Comparison of ENCODE assay signal across 27 cellular contexts in genomic region chrX:53639257-53639656, GRCh38. TPM values are rescaled to one million over a fixed set of nuclear protein-coding genes. Genes with fewer than 3 reads are reported as not detected.
DNase-seq lines count a peak whose midpoint lies in the region; ATAC-seq, FAIRE-seq and TF ChIP-seq lines count a peak whose summit lies in the region.
"Had no signal": no experiment of that assay in that cellular context is flagged by ENCODE, and none has a peak within 500 bp of the region (broad histone marks: within the 10 kb centered on the region; RNA-seq: fewer than 3 reads in every experiment).

No MANE protein-coding gene starts in this region.

- H3K27me3 Mint-ChIP-seq in activated naive CD8-positive, alpha-beta T cell treated with anti-CD3 and anti-CD28 coated beads for 36 hours = no peaks in the 10 kb centered on the region
- H3K27me3 Mint-ChIP-seq: CD4-positive, alpha-beta memory T cell; CD4-positive, CD25-positive, alpha-beta regulatory T cell had no signal

- H3K27me3 ChIP-seq in SK-N-SH (ENCODE audit: insufficient read depth) = no peaks in the 10 kb centered on the region
- no peaks in the 10 kb centered on the region for H3K27me3 ChIP-seq in K562 (ENCODE audit: control insufficient read depth in 2 of 2, insufficient read depth in 2 of 2, low read length in 2 of 2)
- H3K27me3 ChIP-seq: BE2C had no signal

- H3K9ac ChIP-seq in SK-N-SH = no peak overlapping the region
- H3K9ac ChIP-seq in K562 (ENCODE audit: insufficient read depth in 1 of 2, low read depth in 2 of 2, low read length in 2 of 2) = no peak overlapping the region
- H3K9ac ChIP-seq: BLaER1 had no signal

- no peaks in the 10 kb centered on the region for H4K20me1 ChIP-seq in SK-N-SH (ENCODE audit: insufficient read depth)
- H4K20me1 ChIP-seq in K562 (replicated peaks; ENCODE audit: control insufficient read depth, insufficient read depth, low read length) = 0 out of 2 replicates have a peak, but pooled peaks cover 4% of the 10 kb centered on the region

- H2AFZ ChIP-seq in SK-N-SH (ENCODE audit: low read depth) (no peak overlapping the region), K562 (ENCODE audit: low read depth, low read length) (no peak overlapping the region)

- peaks cover 4% of the 10 kb centered on the region for H3K4me1 Mint-ChIP-seq in activated naive CD8-positive, alpha-beta T cell treated with anti-CD3 and anti-CD28 coated beads for 36 hours
- H3K4me1 Mint-ChIP-seq: CD14-positive monocyte had no signal

- H3K27ac ChIP-seq in SK-N-SH (ENCODE audit: low read depth in 2 of 2, low read length in 1 of 2) (no peak overlapping the region), K562 (ENCODE audit: extremely low read depth, low read depth, low read length) (no peak overlapping the region)
- H3K27ac ChIP-seq: 22Rv1, A549, BLaER1 had no signal

- no peaks in the 10 kb centered on the region for H3K9me2 ChIP-seq in SK-N-SH

- no peak overlapping the region for H3K4me3 ChIP-seq in SK-N-SH (ENCODE audit: low read depth in 2 of 2, low read length in 1 of 2)
- H3K4me3 ChIP-seq in K562 = no peak overlapping the region
- H3K4me3 ChIP-seq: A549, BLaER1, GM12878 had no signal

- H3K36me3 ChIP-seq in SK-N-SH (replicated peaks in 1 of 2; ENCODE audit: control insufficient read depth in 1 of 2, insufficient read depth in 2 of 2, low read length in 1 of 2) (peaks cover 44 to 55% of the 10 kb centered on the region in 2 experiments), K562 (ENCODE audit: control insufficient read depth, insufficient read depth, low read length) (peaks cover 83% of the 10 kb centered on the region)

- no peak overlapping the region for H3K27ac Mint-ChIP-seq in activated naive CD8-positive, alpha-beta T cell treated with anti-CD3 and anti-CD28 coated beads for 36 hours
- H3K27ac Mint-ChIP-seq: CD14-positive monocyte; CD4-positive, alpha-beta memory T cell; CD4-positive, CD25-positive, alpha-beta regulatory T cell had no signal

- FAIRE-seq in K562 (lab: Jason Lieb, UNC) = no peak
- peak; percentile 86 for FAIRE-seq in islet of Langerhans (lab: Jason Lieb, UNC)
- FAIRE-seq: GM12878, GM12892, GM18507 had no signal

- no peaks in the 10 kb centered on the region for H3K9me1 ChIP-seq in K562 (ENCODE audit: control insufficient read depth, insufficient read depth, low read length)

- peaks cover 41% of the 10 kb centered on the region for H3K36me3 Mint-ChIP-seq in activated naive CD8-positive, alpha-beta T cell treated with anti-CD3 and anti-CD28 coated beads for 36 hours

- TF ChIP-seq RAD21 in SK-N-SH (IDR thresholded peaks at IDR 0.05; ENCODE audit: low read length) = no peak
- no peak for TF ChIP-seq RAD21 in K562 (CRISPR knock-in tag; conservative IDR thresholded peaks at IDR 0.05 in 1 of 2, IDR thresholded peaks at IDR 0.05 in 1 of 2)

- intact Hi-C loops in K562 (cut with micrococcal nuclease) = no loop called here

- DNase-seq in SK-N-SH (no peak), K562 (ENCODE audit: extremely low read depth in 1 of 4, low spot score in 3 of 4) (no peak), AML-193 (lab: John Stamatoyannopoulos, UW) (no peak)
- DNase-seq in activated naive CD8-positive, alpha-beta T cell treated with anti-CD3 and anti-CD28 coated beads for 36 hours = no peak
- no peak for DNase-seq in stimulated activated CD4-positive, alpha-beta T cell treated with anti-CD3 and anti-CD28 coated beads, Interleukin-4, amount 100 ng/mL, for 4 hours
- DNase-seq: BE2C; C1 segment of cervical spinal cord; CD4-positive, alpha-beta memory T cell; CD4-positive, CD25-positive, alpha-beta regulatory T cell; CD8-positive, alpha-beta memory T cell; COR-L47; DMS 273 treated with DMSO at 0.1 percent for 48 hours; DMS153; DMS53; DMS79; DND-41; EL; GDM1 had no signal

- POLR2A ChIA-PET in SK-N-SH (lab: Yijun Ruan, JAX) (no interaction called here), K562 (lab: Yijun Ruan, JAX) (no interaction called here)

- no peaks in the 10 kb centered on the region for H3K9me3 ChIP-seq in SK-N-SH
- H3K9me3 ChIP-seq in K562 (replicated peaks; ENCODE audit: control insufficient read depth, insufficient read depth, low read depth, low read length) = no peaks in the 10 kb centered on the region
- H3K9me3 ChIP-seq: A549, BE2C, BLaER1 had no signal

- no peak for TF ChIP-seq POLR2A in K562 (conservative IDR thresholded peaks at IDR 0.05)

- no peak overlapping the region for H3K4me2 ChIP-seq in SK-N-SH
- H3K4me2 ChIP-seq in K562 (ENCODE audit: insufficient read depth, low read length) = no peak overlapping the region
- H3K4me2 ChIP-seq: A549, BLaER1 had no signal

- TF ChIP-seq EP300 in SK-N-SH (IDR thresholded peaks at IDR 0.05; ENCODE audit: borderline replicate concordance in 1 of 2, low read depth in 1 of 2, low read length in 1 of 2) (no peak), K562 (IDR thresholded peaks at IDR 0.05; ENCODE audit: low read length) (no peak)

- TF ChIP-seq CTCF in SK-N-SH (IDR thresholded peaks at IDR 0.05) (no peak), K562 (IDR thresholded peaks at IDR 0.05 in 2 of 3, conservative IDR thresholded peaks at IDR 0.05 in 1 of 3; ENCODE audit: insufficient read depth in 2 of 3, low read depth in 1 of 3, low read length in 3 of 3) (no peak)

- H3K79me2 ChIP-seq in SK-N-SH (ENCODE audit: insufficient read depth) = peaks cover 37% of the 10 kb centered on the region
- peaks cover 15% of the 10 kb centered on the region for H3K79me2 ChIP-seq in K562 (ENCODE audit: control insufficient read depth, insufficient read depth, low read length)

- CTCF ChIA-PET in SK-N-SH (lab: Yijun Ruan, JAX) (no interaction called here), K562 (lab: Yijun Ruan, JAX; ENCODE audit: low intra/inter-chr PET ratio) (no interaction called here)

- in situ Hi-C loops in K562 (cut with MboI) = no loop called here

- ATAC-seq in SK-N-SH treated with all-trans-retinoic acid at 6 μM for 48 hours = no peak
- ATAC-seq in K562 = no peak
- ATAC-seq: A549, GM12878 had no signal

- H3F3A ChIP-seq in SK-N-SH (replicated peaks; ENCODE audit: insufficient read depth) = peaks cover 4% of the 10 kb centered on the region

- no peaks in the 10 kb centered on the region for H3K9me3 Mint-ChIP-seq in activated naive CD8-positive, alpha-beta T cell treated with anti-CD3 and anti-CD28 coated beads for 36 hours
- H3K9me3 Mint-ChIP-seq: CD14-positive monocyte; CD4-positive, alpha-beta memory T cell; CD4-positive, CD25-positive, alpha-beta regulatory T cell; CD8-positive, alpha-beta memory T cell had no signal

- no peaks in the 10 kb centered on the region for H3K4me1 ChIP-seq in SK-N-SH (ENCODE audit: control insufficient read depth in 1 of 2, insufficient read depth in 2 of 2, low read depth in 1 of 2, low read length in 1 of 2)
- no peaks in the 10 kb centered on the region for H3K4me1 ChIP-seq in K562 (replicated peaks in 1 of 2; ENCODE audit: control insufficient read depth in 2 of 2, insufficient read depth in 2 of 2, low read length in 2 of 2)
- H3K4me1 ChIP-seq: A549, BE2C, BLaER1 had no signal

- no peak overlapping the region for H3K4me3 Mint-ChIP-seq in activated naive CD8-positive, alpha-beta T cell treated with anti-CD3 and anti-CD28 coated beads for 36 hours
- H3K4me3 Mint-ChIP-seq: CD14-positive monocyte; CD4-positive, alpha-beta memory T cell; CD4-positive, CD25-positive, alpha-beta regulatory T cell; CD8-positive, alpha-beta memory T cell had no signal

- BruUV-seq in K562 (replicated peaks; lab: Mats Ljungman, UMichigan) = no TSS peak

TF ChIP-seq in SK-N-SH, 30 proteins besides CTCF, POLR2A, EP300 and RAD21:
- TF ChIP-seq ELF1 (IDR thresholded peaks at IDR 0.05) = no peak
- TF ChIP-seq MAX (IDR thresholded peaks at IDR 0.05; ENCODE audit: low read depth) = no peak

TF ChIP-seq in K562, 482 proteins besides CTCF, POLR2A, EP300 and RAD21 (continues in another document):
- peak; percentile 77 for TF ChIP-seq ZNF146 (CRISPR knock-in tag; IDR thresholded peaks at IDR 0.05; ENCODE audit: unreplicated experiment)
- TF ChIP-seq RBM25 (IDR thresholded peaks at IDR 0.05; ENCODE audit: low read depth, low read length, severe bottlenecking) = peak; percentile 67
- no peak for TF ChIP-seq BACH1 (tag; IDR thresholded peaks at IDR 0.05)
- no peak for TF ChIP-seq RFX7 (CRISPR knock-in tag; IDR thresholded peaks at IDR 0.05)
- TF ChIP-seq TEAD1 (CRISPR knock-in tag; IDR thresholded peaks at IDR 0.05) = no peak
- TF ChIP-seq MAX (CRISPR knock-in tag; IDR thresholded peaks at IDR 0.05) = no peak
- TF ChIP-seq HNRNPUL1 (IDR thresholded peaks at IDR 0.05; ENCODE audit: low read length) = no peak

RNA-seq across cellular contexts. Expression of gene HUWE1, which starts 47.3 kb away (rescaled TPM):
- polyA plus RNA-seq in SK-N-SH (2012; rRNA removed) (39.1 and 43.4 TPM in 2 replicates), K562 (2011; rRNA removed) (73.9 and 86.3 TPM in 2 replicates), K562 (2014; fragmentation: Illumina TruSeq; extraction: Trizol) (93.4 and 104 TPM in 2 replicates), K562 (2014; fragmentation: Nextera tagmentation; extraction: Ambion mirVana) (10 to 100 TPM; 23.9 to 24.8 TPM), K562 (2014; rRNA removed) (59.1 and 61.8 TPM in 2 replicates)
- polyA plus RNA-seq in SK-N-SH (2012; cell fraction: cytosol; rRNA removed) = 25.3 and 32.6 TPM in 2 replicates
- 80.8 and 135 TPM in 2 replicates for polyA plus RNA-seq in SK-N-SH (2012; cell fraction: nucleus; rRNA removed)
- 349 and 493 TPM in 2 replicates for total RNA-seq in K562 (2011; cell fraction: chromatin; rRNA removed; ENCODE audit: low replicate concordance)
- total RNA-seq in K562 (2011; cell fraction: nucleolus; rRNA removed) = 186 and 207 TPM in 2 replicates
- 242 and 280 TPM in 2 replicates for total RNA-seq in K562 (2011; cell fraction: nucleoplasm; rRNA removed)
- total RNA-seq in K562 (2014; rRNA removed) (65.1 and 72.3 TPM in 2 replicates), K562 (2014; rRNA removed; fragmentation: Illumina TruSeq; extraction: Trizol) (68.0 and 74.6 TPM in 2 replicates), K562 (2015; rRNA removed; fragmentation: Illumina TruSeq; extraction: Trizol) (60.8 and 66.7 TPM in 2 replicates), K562 (2021) (198 and 204 TPM in 2 replicates)
- polyA plus RNA-seq in K562 (2011; cell fraction: cytosol; rRNA removed) = 62.6 and 71.5 TPM in 2 replicates
- 185 and 198 TPM in 2 replicates for polyA plus RNA-seq in K562 (2011; cell fraction: nucleus; rRNA removed)
- polyA plus RNA-seq in K562 (2012) = 70.1 and 84.1 TPM in 2 replicates
- polyA minus RNA-seq in K562 (2011; rRNA and poly(A)+ RNA removed) = 332 and 410 TPM in 2 replicates
- polyA minus RNA-seq in K562 (2011; cell fraction: cytosol; rRNA and poly(A)+ RNA removed) = 177 and 245 TPM in 2 replicates
- 94.5 and 141 TPM in 2 replicates for polyA minus RNA-seq in K562 (2011; cell fraction: nucleus; rRNA and poly(A)+ RNA removed)
- total RNA-seq in activated naive CD8-positive, alpha-beta T cell treated with anti-CD3 and anti-CD28 coated beads for 36 hours = 100 to 1,000 TPM; 261 to 273 TPM
